In the genomic region with DNA sequence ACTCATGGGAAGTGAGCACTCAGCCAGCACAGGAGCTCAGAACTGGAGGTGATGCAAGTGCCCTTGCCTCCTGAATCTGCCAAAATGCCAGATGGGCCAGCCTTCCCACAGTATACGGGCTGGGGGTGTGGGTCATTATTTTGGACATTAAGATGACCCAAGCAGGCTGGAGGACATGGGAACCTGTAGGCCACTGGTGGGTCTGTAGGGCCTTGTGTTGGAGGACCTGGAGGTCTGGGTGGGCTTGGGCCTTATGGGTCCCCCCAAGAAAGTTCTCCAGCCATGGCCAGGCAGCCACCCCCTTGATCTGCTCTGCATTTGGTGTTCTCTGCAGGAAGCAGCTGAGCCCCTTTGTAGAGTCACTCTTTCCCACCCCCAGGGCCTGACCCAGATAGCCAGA, we compare ENCODE assay signal across 19 cellular contexts.
A peak's percentile ranks its signal among the peaks of the same experiment; 100 is the strongest.
DNase-seq lines count a peak whose midpoint lies in the region; ATAC-seq and TF ChIP-seq lines count a peak whose summit lies in the region.
"Had no signal": no experiment of that assay in that cellular context is flagged by ENCODE, and none has a peak within 500 bp of the region (broad histone marks: within the 10 kb centered on the region; RNA-seq: fewer than 3 reads in every experiment).

No MANE protein-coding gene starts in this region.

- peaks cover 4% of the 10 kb centered on the region for H3K4me1 Mint-ChIP-seq in glutamatergic neuron (ENCODE audit: low read depth, unreplicated experiment)
- H3K4me1 Mint-ChIP-seq: CD14-positive monocyte had no signal

- no peak overlapping the region for H2BK5ac ChIP-seq in IMR-90 (ENCODE audit: low read depth, low read length, poor library complexity, severe bottlenecking)

- no peak overlapping the region for H2BK120ac ChIP-seq in IMR-90 (ENCODE audit: low read depth, low read length)

- CTCF ChIA-PET in IMR-90 (lab: Yijun Ruan, JAX) = no interaction called here

- no peak overlapping the region for H3K9ac ChIP-seq in IMR-90 (ENCODE audit: low read depth, low read length)
- H3K9ac ChIP-seq: BLaER1 had no signal

- H3K14ac ChIP-seq in IMR-90 (replicated peaks; ENCODE audit: low read depth, low read length) = no peak overlapping the region

- H4K8ac ChIP-seq in IMR-90 (ENCODE audit: low read depth in 2 of 2, low read length in 2 of 2) = no peak overlapping the region

- H4K5ac ChIP-seq in IMR-90 (ENCODE audit: low read depth, low read length) = no peak overlapping the region

- intact Hi-C loops in Right ventricle myocardium superior (cut with DNase I) (no loop called here), right cardiac atrium (cut with DNase I) (no loop called here), IMR-90 (cut with micrococcal nuclease) (no loop called here), spleen (cut with DNase I; ENCODE audit: low total_unique reads) (no loop called here)

- no peak for TF ChIP-seq POLR2A in IMR-90 (IDR thresholded peaks at IDR 0.05; ENCODE audit: low read depth, low read length)
- no peak for TF ChIP-seq POLR2A in spleen (IDR thresholded peaks at IDR 0.05)

- H3K4me3 Mint-ChIP-seq in glutamatergic neuron (ENCODE audit: unreplicated experiment) = no peak overlapping the region
- H3K4me3 Mint-ChIP-seq: CD14-positive monocyte; CD4-positive, alpha-beta memory T cell had no signal

- H3K4me3 ChIP-seq in right cardiac atrium (ENCODE audit: low read length) (no peak overlapping the region), IMR-90 (ENCODE audit: insufficient read depth, low read depth, low read length) (no peak overlapping the region), spleen (no peak overlapping the region)
- H3K4me3 ChIP-seq: BLaER1 had no signal

- H2AK9ac ChIP-seq in IMR-90 (replicated peaks; ENCODE audit: low read depth, low read length, poor library complexity) = no peak overlapping the region

- POLR2A ChIA-PET in IMR-90 (lab: Charles Lee; ENCODE audit: unreplicated experiment) = interaction anchor here (0.5 kb wide), 1 partner anchor 105 kb away, joined by 3 read pairs; no protein-coding TSS in a partner anchor

- H3K9me1 ChIP-seq in IMR-90 (ENCODE audit: insufficient read depth, low read length) = peaks cover 17% of the 10 kb centered on the region; the same call in 1 of the 2 replicates

- H4K91ac ChIP-seq in IMR-90 (ENCODE audit: insufficient read depth, low read depth, low read length) = no peak overlapping the region

- no peak overlapping the region for H3K23ac ChIP-seq in IMR-90 (ENCODE audit: low read depth, low read length)

- H3K36me3 ChIP-seq in IMR-90 (ENCODE audit: control insufficient read depth, insufficient read depth, low read length) = no peaks in the 10 kb centered on the region
- peaks cover 0 to 7% (median 0%) of the 10 kb centered on the region in 6 donors for H3K36me3 ChIP-seq in spleen
- H3K36me3 ChIP-seq: BLaER1 had no signal

- H3K27ac Mint-ChIP-seq in glutamatergic neuron (ENCODE audit: unreplicated experiment) = no peak overlapping the region

- peaks cover 14% of the 10 kb centered on the region for H3K4me1 ChIP-seq in right cardiac atrium (ENCODE audit: control insufficient read depth, insufficient read depth, low read length)
- peaks cover 16% of the 10 kb centered on the region; the same call in 1 of the 2 replicates for H3K4me1 ChIP-seq in IMR-90 (ENCODE audit: control insufficient read depth, insufficient read depth, low read length)
- H3K4me1 ChIP-seq in spleen = peaks cover 0 to 13% (median 8%) of the 10 kb centered on the region in 6 donors

- dilution Hi-C loops in IMR-90 (cut with HindIII; ENCODE audit: low sequenced_read_pairs, unreplicated experiment) = no loop called here

- H4K20me1 ChIP-seq in IMR-90 (ENCODE audit: insufficient read depth, low read length) = no peaks in the 10 kb centered on the region

- H3K56ac ChIP-seq in IMR-90 (ENCODE audit: extremely low read depth, insufficient read depth, low read length) = no peak overlapping the region

- no peak overlapping the region for H3K18ac ChIP-seq in IMR-90 (ENCODE audit: low read depth, low read length)

- H3K27ac ChIP-seq in right cardiac atrium (ENCODE audit: low read length) (no peak overlapping the region), IMR-90 (ENCODE audit: insufficient read depth, low read length) (no peak overlapping the region), spleen (no peak overlapping the region)
- H3K27ac ChIP-seq: BLaER1 had no signal

- H2AFZ ChIP-seq in IMR-90 (replicated peaks; ENCODE audit: low read length, poor library complexity) = no peak overlapping the region

- in situ Hi-C loops in IMR-90 (cut with MboI; ENCODE audit: low sequenced_read_pairs) = loop anchor here (10.0 kb wide), 1 partner anchor 229 kb away; no protein-coding TSS in a partner anchor

- no TSS peak for BruUV-seq in IMR-90 (replicated peaks; lab: Mats Ljungman, UMichigan)

- no peak for TF ChIP-seq RAD21 in IMR-90 (IDR thresholded peaks at IDR 0.05; ENCODE audit: low read length)

- WGBS in right cardiac atrium = 100% methylated on average over 1 of the region's 1 CpG
- WGBS in IMR-90 (ENCODE audit: extremely low coverage in 2 of 2, insufficient read length in 1 of 2), 2 experiments = no CpG with 5 or more reads among the region's 1 CpG
- WGBS in spleen, 5 donors = 85 to 100% (median 94%) methylated on average over 1 of the region's 1 CpG

- no peaks in the 10 kb centered on the region for H3K79me1 ChIP-seq in IMR-90 (ENCODE audit: low read depth in 1 of 2, low read length in 2 of 2)

- peaks cover 5% of the 10 kb centered on the region for H3K27me3 Mint-ChIP-seq in glutamatergic neuron (ENCODE audit: unreplicated experiment)

- no peak overlapping the region for H2BK15ac ChIP-seq in IMR-90 (ENCODE audit: low read depth, low read length)

- H3K9me3 Mint-ChIP-seq in glutamatergic neuron (ENCODE audit: unreplicated experiment) = peaks cover 3% of the 10 kb centered on the region
- H3K9me3 Mint-ChIP-seq: CD14-positive monocyte; CD4-positive, alpha-beta memory T cell had no signal

- no peaks in the 10 kb centered on the region for H3K27me3 ChIP-seq in right cardiac atrium (ENCODE audit: control insufficient read depth, insufficient read depth)
- H3K27me3 ChIP-seq in IMR-90 (ENCODE audit: control insufficient read depth, insufficient read depth, low read length) = no peaks in the 10 kb centered on the region
- no peaks in the 10 kb centered on the region for H3K27me3 ChIP-seq in spleen (replicated peaks in 1 of 7)
- H3K27me3 ChIP-seq: BLaER1 had no signal

- H3K4me2 ChIP-seq in IMR-90 (ENCODE audit: low read depth, low read length) = no peak overlapping the region
- H3K4me2 ChIP-seq: BLaER1 had no signal

- H3K4ac ChIP-seq in IMR-90 (ENCODE audit: low read depth, low read length) = no peak overlapping the region

- DNase-seq in Right ventricle myocardium superior = peak; percentile 13
- DNase-seq in right cardiac atrium = no peak
- DNase-seq in IMR-90 = no peak
- DNase-seq in glutamatergic neuron = peak; percentile 3
- peak; percentile 54 for DNase-seq in spleen
- no peak for DNase-seq in activated CD4-positive, alpha-beta T cell treated with anti-CD3 and anti-CD28 coated beads for 4 hours
- DNase-seq in islet precursor cell = no peak
- DNase-seq: 8988T; CD4-positive, alpha-beta memory T cell; DMS153; DMS79; GDM1; GOT3; H7 had no signal

- no peak for ATAC-seq in Right ventricle myocardium superior (ENCODE audit: poor library complexity)
- ATAC-seq in right cardiac atrium = no peak
- ATAC-seq in IMR-90 (ENCODE audit: low read depth) = no peak
- no peak for ATAC-seq in GM21529 (IDR thresholded peaks at IDR 0.05; ENCODE audit: unreplicated experiment)
- ATAC-seq: HCT116, HepG2 had no signal

- peak overlapping the region; percentile 40; the same call in 1 of the 2 replicates for H2AK5ac ChIP-seq in IMR-90 (ENCODE audit: low read depth, low read length)

- TF ChIP-seq CTCF in IMR-90 (conservative IDR thresholded peaks at IDR 0.05; ENCODE audit: low read depth, low read length) (no peak), glutamatergic neuron (IDR thresholded peaks at IDR 0.05; ENCODE audit: partially characterized antibody, unreplicated experiment) (no peak), spleen (IDR thresholded peaks at IDR 0.05 in 8 of 11, conservative IDR thresholded peaks at IDR 0.05 in 3 of 11) (no peak)

- H2BK20ac ChIP-seq in IMR-90 (ENCODE audit: low read depth, low read length) = no peak overlapping the region

- H3K9me3 ChIP-seq in right cardiac atrium (ENCODE audit: control insufficient read depth, low read length) (no peaks in the 10 kb centered on the region), IMR-90 (ENCODE audit: control insufficient read depth, insufficient read depth, low read length) (no peaks in the 10 kb centered on the region), spleen (no peaks in the 10 kb centered on the region)
- H3K9me3 ChIP-seq: BLaER1 had no signal

- no peaks in the 10 kb centered on the region for H3K36me3 Mint-ChIP-seq in glutamatergic neuron (ENCODE audit: unreplicated experiment)
- H3K36me3 Mint-ChIP-seq: CD14-positive monocyte; CD4-positive, alpha-beta memory T cell had no signal

TF ChIP-seq in IMR-90, 13 proteins besides CTCF, POLR2A, EP300 and RAD21 (continues in another document):
- TF ChIP-seq SMC3 (IDR thresholded peaks at IDR 0.05; ENCODE audit: low read depth, low read length) = no peak
- TF ChIP-seq MAZ (IDR thresholded peaks at IDR 0.05; ENCODE audit: borderline replicate concordance, low read depth, low read length) = no peak
- TF ChIP-seq, protein P1, sequence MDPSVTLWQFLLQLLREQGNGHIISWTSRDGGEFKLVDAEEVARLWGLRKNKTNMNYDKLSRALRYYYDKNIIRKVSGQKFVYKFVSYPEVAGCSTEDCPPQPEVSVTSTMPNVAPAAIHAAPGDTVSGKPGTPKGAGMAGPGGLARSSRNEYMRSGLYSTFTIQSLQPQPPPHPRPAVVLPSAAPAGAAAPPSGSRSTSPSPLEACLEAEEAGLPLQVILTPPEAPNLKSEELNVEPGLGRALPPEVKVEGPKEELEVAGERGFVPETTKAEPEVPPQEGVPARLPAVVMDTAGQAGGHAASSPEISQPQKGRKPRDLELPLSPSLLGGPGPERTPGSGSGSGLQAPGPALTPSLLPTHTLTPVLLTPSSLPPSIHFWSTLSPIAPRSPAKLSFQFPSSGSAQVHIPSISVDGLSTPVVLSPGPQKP (IDR thresholded peaks at IDR 0.05; ENCODE audit: borderline replicate concordance, low read depth, low read length) = no peak
- no peak for TF ChIP-seq NFE2L2 (IDR thresholded peaks at IDR 0.05; ENCODE audit: low read depth, low read length)
- no peak for TF ChIP-seq CHD1 (IDR thresholded peaks at IDR 0.05; ENCODE audit: low read depth, low read length)
- TF ChIP-seq RCOR1 (IDR thresholded peaks at IDR 0.05; ENCODE audit: insufficient replicate concordance, low read length) = no peak
- TF ChIP-seq FOS (IDR thresholded peaks at IDR 0.05; ENCODE audit: low read depth, low read length) = no peak
- TF ChIP-seq, protein P2, sequence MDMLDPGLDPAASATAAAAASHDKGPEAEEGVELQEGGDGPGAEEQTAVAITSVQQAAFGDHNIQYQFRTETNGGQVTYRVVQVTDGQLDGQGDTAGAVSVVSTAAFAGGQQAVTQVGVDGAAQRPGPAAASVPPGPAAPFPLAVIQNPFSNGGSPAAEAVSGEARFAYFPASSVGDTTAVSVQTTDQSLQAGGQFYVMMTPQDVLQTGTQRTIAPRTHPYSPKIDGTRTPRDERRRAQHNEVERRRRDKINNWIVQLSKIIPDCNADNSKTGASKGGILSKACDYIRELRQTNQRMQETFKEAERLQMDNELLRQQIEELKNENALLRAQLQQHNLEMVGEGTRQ (IDR thresholded peaks at IDR 0.05; ENCODE audit: low read depth, low read length) = no peak

Comparison
In these comparisons a context has a peak if more than half of its experiments do, and no peak if none do; other contexts are left out.
1. DNase-seq: peak in Right ventricle myocardium superior (single experiment), glutamatergic neuron (single experiment) and spleen (single experiment); none in right cardiac atrium (0 of 3), IMR-90 (single experiment), activated CD4-positive, alpha-beta T cell treated with anti-CD3 and anti-CD28 coated beads for 4 hours (0 of 2) and islet precursor cell (single experiment).